ENCODE assay signal across 8 cellular contexts in genomic region chr1:154765970-154766369, GRCh38.
DNase-seq lines count a peak whose midpoint lies in the region; ATAC-seq and TF ChIP-seq lines count a peak whose summit lies in the region.

No MANE protein-coding gene starts in this region.

- H3K36me3 Mint-ChIP-seq in brain (peaks cover 4% of the 10 kb centered on the region), nephron progenitor cell (ENCODE audit: low read depth) (no peaks in the 10 kb centered on the region), natural killer cell (no peaks in the 10 kb centered on the region)

- H3K9me3 Mint-ChIP-seq in brain = peaks cover 0 to 2% (median 0%) of the 10 kb centered on the region in 5 experiments
- H3K9me3 Mint-ChIP-seq in nephron progenitor cell = no peaks in the 10 kb centered on the region
- H3K9me3 Mint-ChIP-seq in natural killer cell = no peaks in the 10 kb centered on the region

- intact Hi-C loops in natural killer cell (cut with micrococcal nuclease) = no loop called here

- DNase-seq in SIG-M5 treated with dmso at 0.1 percent for 504 hours (lab: John Stamatoyannopoulos, UW; ENCODE audit: unreplicated experiment) = peak; percentile 65
- no peak for DNase-seq in SIG-M5 (lab: John Stamatoyannopoulos, UW)
- DNase-seq in NCI-H1694 treated with DMSO at 0.1 percent for 48 hours (lab: John Stamatoyannopoulos, UW) = peak; percentile 63
- no peak for DNase-seq in nephron progenitor cell
- no peak for DNase-seq in activated CD8-positive, alpha-beta memory T cell treated with anti-CD3 and anti-CD28 coated beads, Interleukin-2, amount 50 U/mL, for 4 hours
- no peak for DNase-seq in natural killer cell
- DNase-seq in stimulated activated CD4-positive, alpha-beta T cell treated with anti-CD3 and anti-CD28 coated beads, Interleukin-15, amount 100 ng/mL, for 24 hours = no peak

- TF ChIP-seq CTCF in brain (conservative IDR thresholded peaks at IDR 0.05) (peak; percentile 41 to 48), nephron progenitor cell (IDR thresholded peaks at IDR 0.05) (peak; percentile 16), natural killer cell (IDR thresholded peaks at IDR 0.05) (no peak)

- H3K27me3 Mint-ChIP-seq in brain = no peaks in the 10 kb centered on the region
- peaks cover 39% of the 10 kb centered on the region for H3K27me3 Mint-ChIP-seq in nephron progenitor cell (ENCODE audit: low read depth, poor library complexity)
- H3K27me3 Mint-ChIP-seq in natural killer cell (ENCODE audit: low read depth in 2 of 2) = peaks cover 28 to 44% of the 10 kb centered on the region in 2 donors

- H3K4me1 Mint-ChIP-seq in brain (peaks cover 35% of the 10 kb centered on the region), nephron progenitor cell (peaks cover 25% of the 10 kb centered on the region), natural killer cell (no peaks in the 10 kb centered on the region)

- H3K4me3 Mint-ChIP-seq in brain = no peak overlapping the region
- no peak overlapping the region for H3K4me3 Mint-ChIP-seq in nephron progenitor cell
- no peak overlapping the region for H3K4me3 Mint-ChIP-seq in natural killer cell

- H3K27ac Mint-ChIP-seq in brain (peak overlapping the region in 2 of 5 experiments; percentile 15 to 18), nephron progenitor cell (no peak overlapping the region), natural killer cell (no peak overlapping the region)

- ATAC-seq in natural killer cell = no peak

Comparison
In these comparisons a context has a peak if more than half of its experiments do, and no peak if none do; other contexts are left out.
1. DNase-seq: peak in SIG-M5 treated with dmso at 0.1 percent for 504 hours (single experiment) and NCI-H1694 treated with DMSO at 0.1 percent for 48 hours (single experiment); none in SIG-M5 (single experiment), nephron progenitor cell (single experiment), activated CD8-positive, alpha-beta memory T cell treated with anti-CD3 and anti-CD28 coated beads, Interleukin-2, amount 50 U/mL, for 4 hours (single experiment), natural killer cell (single experiment) and stimulated activated CD4-positive, alpha-beta T cell treated with anti-CD3 and anti-CD28 coated beads, Interleukin-15, amount 100 ng/mL, for 24 hours (single experiment).